ENCODE assay signal across 8 cellular contexts in the genomic region with DNA sequence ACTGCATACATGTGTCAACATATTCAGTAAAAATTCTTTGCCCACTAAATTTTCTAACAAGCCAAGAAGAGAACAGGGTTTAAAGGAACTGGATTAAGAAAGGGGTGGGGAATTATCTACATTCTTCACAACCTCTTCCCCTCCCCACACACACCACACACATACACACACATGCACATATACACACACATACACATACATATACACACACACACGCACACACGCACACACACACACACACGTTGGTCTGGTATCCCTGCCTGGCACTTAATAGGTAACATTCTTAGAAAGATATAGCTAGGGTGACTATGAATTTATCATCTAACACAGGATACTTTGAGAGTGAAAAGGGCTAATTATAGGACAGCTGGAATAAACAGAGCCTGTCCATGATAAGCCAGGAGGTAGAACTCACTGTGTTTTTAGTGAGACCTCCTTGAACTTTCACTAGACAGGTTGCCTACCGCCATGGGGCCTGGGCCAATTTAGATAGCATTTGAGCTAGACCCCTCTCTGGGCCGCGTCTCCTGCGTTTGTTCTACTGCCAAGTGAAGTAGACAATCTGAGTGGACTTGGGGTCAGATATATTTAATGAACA. TPM values are rescaled to one million over a fixed set of nuclear protein-coding genes. Genes with fewer than 3 reads are reported as not detected.
DNase-seq lines count a peak whose midpoint lies in the region; ATAC-seq, FAIRE-seq and TF ChIP-seq lines count a peak whose summit lies in the region.
"Had no signal": no experiment of that assay in that cellular context is flagged by ENCODE, and none has a peak within 500 bp of the region (broad histone marks: within the 10 kb centered on the region; RNA-seq: fewer than 3 reads in every experiment).

No MANE protein-coding gene starts in this region.

- H3K4me3 ChIP-seq in DOHH2 (ENCODE audit: low read length) (peak overlapping the region; percentile 77), Loucy (ENCODE audit: low read length, poor library complexity, severe bottlenecking) (peak overlapping the region; percentile 89), endothelial cell of umbilical vein (replicated peaks in 1 of 3; ENCODE audit: insufficient read depth in 1 of 3, low read depth in 1 of 3, low read length in 3 of 3) (no peak overlapping the region), psoas muscle (peak overlapping the region; percentile 69)

- no TSS peak for BruUV-seq in endothelial cell of umbilical vein (replicated peaks; lab: Mats Ljungman, UMichigan)

- H3K9ac ChIP-seq in Loucy (ENCODE audit: low read depth, low read length, poor library complexity, severe bottlenecking) (peak overlapping the region; percentile 98), endothelial cell of umbilical vein (replicated peaks; ENCODE audit: extremely low read depth, insufficient read depth, low read length) (no peak overlapping the region)

- CTCF ChIA-PET in endothelial cell of umbilical vein (lab: Charles Lee) = no interaction called here

- FAIRE-seq in endothelial cell of umbilical vein (lab: Jason Lieb, UNC) = no peak

- H3K36me3 ChIP-seq in DOHH2 (ENCODE audit: control insufficient read depth, low read length) (no peaks in the 10 kb centered on the region), Loucy (ENCODE audit: insufficient read depth, low read length) (no peaks in the 10 kb centered on the region), endothelial cell of umbilical vein (ENCODE audit: control insufficient read depth in 2 of 2, extremely low read depth in 1 of 2, insufficient read depth in 2 of 2, low read length in 2 of 2) (no peaks in the 10 kb centered on the region), psoas muscle (ENCODE audit: insufficient read depth in 1 of 2, low read depth in 1 of 2) (no peaks in the 10 kb centered on the region)

- no peak for TF ChIP-seq POLR2A in endothelial cell of umbilical vein (IDR thresholded peaks at IDR 0.05; ENCODE audit: low read depth, low read length)

- H3K27me3 ChIP-seq in DOHH2 (ENCODE audit: control insufficient read depth, low read length) (no peaks in the 10 kb centered on the region), Loucy (ENCODE audit: insufficient read depth, low read length, poor library complexity, severe bottlenecking) (no peaks in the 10 kb centered on the region), endothelial cell of umbilical vein (ENCODE audit: control insufficient read depth in 2 of 2, insufficient read depth in 2 of 2, low read length in 2 of 2) (no peaks in the 10 kb centered on the region), psoas muscle (ENCODE audit: insufficient read depth in 3 of 3, low read length in 2 of 3) (no peaks in the 10 kb centered on the region)

- H3K9me3 ChIP-seq in DOHH2 (ENCODE audit: control insufficient read depth, insufficient read depth, low read length) (no peaks in the 10 kb centered on the region), Loucy (ENCODE audit: insufficient read depth, low read depth, low read length) (no peaks in the 10 kb centered on the region), endothelial cell of umbilical vein (replicated peaks; ENCODE audit: control insufficient read depth, insufficient read depth, low read length) (no peaks in the 10 kb centered on the region), psoas muscle (no peaks in the 10 kb centered on the region)

- H3K27ac ChIP-seq in DOHH2 (ENCODE audit: low read depth, low read length) (peak overlapping the region; percentile 76), endothelial cell of umbilical vein (ENCODE audit: insufficient read depth, low read depth, low read length) (no peak overlapping the region), psoas muscle (peak overlapping the region; percentile 80)

- H3K9me2 ChIP-seq in DOHH2 (replicated peaks; ENCODE audit: control insufficient read depth, low read length) = no peaks in the 10 kb centered on the region
- H3K9me2 ChIP-seq in Loucy (replicated peaks; ENCODE audit: low read depth, low read length) = no peaks in the 10 kb centered on the region

- H3K4me2 ChIP-seq in DOHH2 (ENCODE audit: low read length) = peak overlapping the region; percentile 88
- H3K4me2 ChIP-seq in Loucy (ENCODE audit: low read depth, low read length, poor library complexity, severe bottlenecking) = peak overlapping the region; percentile 96
- H3K4me2 ChIP-seq in endothelial cell of umbilical vein (ENCODE audit: insufficient read depth, low read length) = peak overlapping the region; percentile 96

- no peak for TF ChIP-seq CTCF in DOHH2 (IDR thresholded peaks at IDR 0.05; ENCODE audit: low read depth, low read length, poor library complexity, severe bottlenecking)
- no peak for TF ChIP-seq CTCF in Loucy (conservative IDR thresholded peaks at IDR 0.05; ENCODE audit: low read length)
- TF ChIP-seq CTCF in endothelial cell of umbilical vein (IDR thresholded peaks at IDR 0.05; ENCODE audit: extremely low read depth in 1 of 2, insufficient read depth in 1 of 2, low read depth in 1 of 2, low read length in 2 of 2) = no peak
- no peak for TF ChIP-seq CTCF in psoas muscle (IDR thresholded peaks at IDR 0.05)
- TF ChIP-seq CTCF in GM13977 (IDR thresholded peaks at IDR 0.05; ENCODE audit: extremely low read depth, insufficient read depth, missing control alignments) = no peak

- H3K4me1 ChIP-seq in DOHH2 (ENCODE audit: control insufficient read depth, low read length) (peaks cover 22% of the 10 kb centered on the region), Loucy (ENCODE audit: insufficient read depth, low read length, poor library complexity, severe bottlenecking) (peaks cover 43% of the 10 kb centered on the region), endothelial cell of umbilical vein (ENCODE audit: control insufficient read depth, extremely low read depth, insufficient read depth, low read length) (peaks cover 13% of the 10 kb centered on the region), psoas muscle (peaks cover 31% of the 10 kb centered on the region)

- ATAC-seq in psoas muscle (peak in 2 of 4 donors; percentile 18 to 52), GM19035 (IDR thresholded peaks at IDR 0.05; ENCODE audit: unreplicated experiment) (no peak)

- in situ Hi-C loops in GM13977 (cut with MboI; ENCODE audit: low pct_unique_long_range_greater_than_20kb, low sequenced_read_pairs, unreplicated experiment) = no loop called here

- DNase-seq in endothelial cell of umbilical vein (ENCODE audit: low read depth, low spot score) (no peak), psoas muscle (no peak), NCI-H1092 treated with DMSO at 0.1 percent for 48 hours (lab: John Stamatoyannopoulos, UW) (no peak), GM13977 (ENCODE audit: low spot score) (no peak)
- DNase-seq: activated T-cell treated with anti-CD3 and anti-CD28 coated beads, Interleukin-2, amount 50 U/mL, for 24 hours had no signal

- H3K9me1 ChIP-seq in endothelial cell of umbilical vein (replicated peaks; ENCODE audit: control insufficient read depth, extremely low read depth, insufficient read depth, low read length) = no peaks in the 10 kb centered on the region

- POLR2A ChIA-PET in endothelial cell of umbilical vein (lab: Charles Lee) = no interaction called here

- peak overlapping the region; percentile 82 for H2AFZ ChIP-seq in Loucy (ENCODE audit: low read length)
- H2AFZ ChIP-seq in endothelial cell of umbilical vein (ENCODE audit: low read depth, low read length) = peak overlapping the region; percentile 89

- H3K79me2 ChIP-seq in DOHH2 (ENCODE audit: control insufficient read depth, low read length) (peaks cover 35% of the 10 kb centered on the region), Loucy (ENCODE audit: insufficient read depth, low read length) (peaks cover 35% of the 10 kb centered on the region), endothelial cell of umbilical vein (ENCODE audit: control insufficient read depth, insufficient read depth, low read length) (peaks cover 11% of the 10 kb centered on the region)

- H4K20me1 ChIP-seq in DOHH2 (ENCODE audit: control insufficient read depth, insufficient read depth, low read depth, low read length) = no peaks in the 10 kb centered on the region
- peaks cover 24% of the 10 kb centered on the region for H4K20me1 ChIP-seq in Loucy (ENCODE audit: insufficient read depth, low read length, poor library complexity, severe bottlenecking)
- H4K20me1 ChIP-seq in endothelial cell of umbilical vein (replicated peaks; ENCODE audit: control insufficient read depth, extremely low read depth, insufficient read depth, low read length) = no peaks in the 10 kb centered on the region

- H3F3A ChIP-seq in DOHH2 (ENCODE audit: control insufficient read depth, insufficient read depth) (peaks cover 7% of the 10 kb centered on the region), Loucy (ENCODE audit: low read depth) (peaks cover 9% of the 10 kb centered on the region; the same call in 1 of the 2 replicates)

- dilution Hi-C loops in endothelial cell of umbilical vein (cut with MboI; ENCODE audit: extremely low pct_ligation_motif_present, low sequenced_read_pairs) = no loop called here

- intact Hi-C loops in endothelial cell of umbilical vein (cut with micrococcal nuclease) (loop anchor here (2.0 to 5.0 kb wide), 2 partner anchors 32 to 629 kb away; no protein-coding TSS in a partner anchor), psoas muscle (cut with DNase I) (loop anchor here (2.0 to 5.0 kb wide), 3 partner anchors 33 to 67 kb away; a partner anchor contains a TSS)

- WGBS in psoas muscle, 3 donors = 53 to 69% (median 61%) methylated on average over 7 of the region's 7 CpGs

TF ChIP-seq in endothelial cell of umbilical vein, 7 proteins besides CTCF, POLR2A, EP300 and RAD21 (continues in another document):
- TF ChIP-seq MYC (IDR thresholded peaks at IDR 0.05; ENCODE audit: low read depth, low read length) (no peak), FOS (IDR thresholded peaks at IDR 0.05; ENCODE audit: borderline replicate concordance, insufficient read depth, low read length) (no peak), JUN (IDR thresholded peaks at IDR 0.05; ENCODE audit: borderline replicate concordance, insufficient read depth, insufficient read length, low read depth) (no peak), POLR2AphosphoS5 (IDR thresholded peaks at IDR 0.05; ENCODE audit: insufficient read depth, low read depth, low read length) (no peak)
- TF ChIP-seq, protein P1, sequence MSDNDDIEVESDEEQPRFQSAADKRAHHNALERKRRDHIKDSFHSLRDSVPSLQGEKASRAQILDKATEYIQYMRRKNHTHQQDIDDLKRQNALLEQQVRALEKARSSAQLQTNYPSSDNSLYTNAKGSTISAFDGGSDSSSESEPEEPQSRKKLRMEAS (IDR thresholded peaks at IDR 0.05; ENCODE audit: insufficient read depth, insufficient read length) = no peak

RNA-seq across cellular contexts. Expression of a gene that starts 33.1 kb away (rescaled TPM):
- total RNA-seq in endothelial cell of umbilical vein (27.9 and 28.5 TPM in 2 replicates), psoas muscle (10 to 100 TPM; 20.7 to 37.1 (median 27.1) TPM)
- polyA plus RNA-seq in endothelial cell of umbilical vein (39.0 and 47.0 TPM in 2 replicates), psoas muscle (10 to 100 TPM; 19.5 to 27.3 (median 20.7) TPM)
- 25.2 and 26.5 TPM in 2 replicates for polyA plus RNA-seq in endothelial cell of umbilical vein (2011; cell fraction: cytosol; rRNA removed)
- polyA plus RNA-seq in endothelial cell of umbilical vein (2011; cell fraction: nucleus; rRNA removed) = 86.7 and 87.4 TPM in 2 replicates
- polyA plus RNA-seq in endothelial cell of umbilical vein (2012) = 14.7 and 16.5 TPM in 2 replicates
- 117 and 137 TPM in 2 replicates for polyA minus RNA-seq in endothelial cell of umbilical vein
- polyA minus RNA-seq in endothelial cell of umbilical vein (2011; cell fraction: cytosol; rRNA and poly(A)+ RNA removed) = 11.3 TPM
- 150 and 202 TPM in 2 replicates for polyA minus RNA-seq in endothelial cell of umbilical vein (2011; cell fraction: nucleus; rRNA and poly(A)+ RNA removed)

Comparison
In these comparisons a context has a peak if more than half of its experiments do, and no peak if none do; other contexts are left out.
1. H3K4me3 ChIP-seq: peak in DOHH2 (single experiment), Loucy (single experiment) and psoas muscle (single experiment); none in endothelial cell of umbilical vein (0 of 3).
2. Peak in every context shown above with its lines, with median percentiles within 50 percentile points of each other: H3K4me2 ChIP-seq.